In the genomic region with DNA sequence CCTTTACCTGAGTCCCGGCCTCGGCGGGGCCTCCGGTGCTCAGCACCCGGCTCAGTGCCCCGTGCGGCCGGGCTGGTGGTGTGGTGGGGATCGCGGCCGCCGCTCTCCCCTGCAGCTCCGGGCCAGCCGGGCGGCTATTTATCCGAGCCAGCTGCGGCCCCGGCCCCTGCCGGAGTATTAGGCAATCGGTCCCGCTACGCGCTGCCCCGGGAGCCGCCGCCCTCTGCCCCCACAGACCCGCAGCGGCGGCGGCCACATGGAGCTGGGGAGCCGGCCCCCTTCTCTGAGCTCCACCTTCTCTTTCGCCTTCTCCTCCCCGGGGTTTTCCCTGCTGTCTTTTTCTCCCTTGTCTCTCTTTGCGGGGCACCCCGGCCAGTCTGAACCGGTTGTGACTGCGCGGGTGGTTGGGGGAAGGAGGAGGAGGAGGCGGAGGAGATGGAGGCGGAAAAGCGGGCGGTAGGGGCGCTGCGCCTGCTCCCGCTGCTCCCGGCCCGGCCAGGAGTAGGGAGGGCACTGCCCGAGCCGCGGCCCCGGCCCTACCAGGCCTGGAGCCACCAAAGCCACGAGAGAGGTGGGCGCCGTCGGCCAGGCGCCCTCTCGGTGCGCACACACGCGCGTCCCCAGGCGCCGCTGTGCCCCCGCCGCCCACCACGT, we compare ENCODE assay signal across 8 cellular contexts. TPM values are rescaled to one million over a fixed set of nuclear protein-coding genes. Genes with fewer than 3 reads are reported as not detected.
DNase-seq lines count a peak whose midpoint lies in the region; ATAC-seq and TF ChIP-seq lines count a peak whose summit lies in the region.

A gene with protein sequence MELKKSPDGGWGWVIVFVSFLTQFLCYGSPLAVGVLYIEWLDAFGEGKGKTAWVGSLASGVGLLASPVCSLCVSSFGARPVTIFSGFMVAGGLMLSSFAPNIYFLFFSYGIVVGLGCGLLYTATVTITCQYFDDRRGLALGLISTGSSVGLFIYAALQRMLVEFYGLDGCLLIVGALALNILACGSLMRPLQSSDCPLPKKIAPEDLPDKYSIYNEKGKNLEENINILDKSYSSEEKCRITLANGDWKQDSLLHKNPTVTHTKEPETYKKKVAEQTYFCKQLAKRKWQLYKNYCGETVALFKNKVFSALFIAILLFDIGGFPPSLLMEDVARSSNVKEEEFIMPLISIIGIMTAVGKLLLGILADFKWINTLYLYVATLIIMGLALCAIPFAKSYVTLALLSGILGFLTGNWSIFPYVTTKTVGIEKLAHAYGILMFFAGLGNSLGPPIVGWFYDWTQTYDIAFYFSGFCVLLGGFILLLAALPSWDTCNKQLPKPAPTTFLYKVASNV (minus strand): TSS at position 379 of the 654 bp plus-strand sequence. CDS start 25,559 bp downstream, outside the sequence.

- CTCF ChIA-PET in Calu3 (lab: Charles Lee): interaction anchor here (1.3 kb wide), 1 partner anchor 48 kb away, joined by 3 read pairs; no protein-coding TSS in a partner anchor

- no TSS peak for BruUV-seq in Calu3 (replicated peaks; lab: Mats Ljungman, UMichigan)

- ATAC-seq in HG03139 (IDR thresholded peaks at IDR 0.05; ENCODE audit: unreplicated experiment): peak; percentile 71
- no peak for ATAC-seq in effector memory CD8-positive, alpha-beta T cell (replicated peaks)

- TF ChIP-seq POLR2A in GM19193 (IDR thresholded peaks at IDR 0.05; ENCODE audit: extremely low read depth, insufficient read depth, insufficient read length): peak; percentile 39

- H3K27me3 Mint-ChIP-seq in Calu3 (ENCODE audit: unreplicated experiment): peaks cover 79% of the 10 kb centered on the region
- H3K27me3 Mint-ChIP-seq in effector memory CD8-positive, alpha-beta T cell: peaks cover 60 to 92% of the 10 kb centered on the region in 2 donors

- H3K4me1 Mint-ChIP-seq in Calu3 (ENCODE audit: low read depth, unreplicated experiment): no peaks in the 10 kb centered on the region
- H3K4me1 Mint-ChIP-seq in effector memory CD8-positive, alpha-beta T cell (ENCODE audit: low read depth in 2 of 2): no peaks in the 10 kb centered on the region

- peak; percentile 72 for DNase-seq in Calu3
- peak; percentile 30 for DNase-seq in NCI-H774 (lab: John Stamatoyannopoulos, UW)
- DNase-seq in amniotic epithelial cell (ENCODE audit: low read depth): peak; percentile 19
- DNase-seq in hepatic stellate cell (ENCODE audit: low spot score): peak; percentile 64
- peak; percentile 95 for DNase-seq in retina
- no peak for DNase-seq in effector memory CD8-positive, alpha-beta T cell

- TF ChIP-seq CTCF in Calu3 (IDR thresholded peaks at IDR 0.05; ENCODE audit: unreplicated experiment): peak; percentile 29

- H3K4me3 Mint-ChIP-seq in Calu3 (ENCODE audit: low read depth, unreplicated experiment): peak within 1 kb of the TSS; percentile 78
- peak within 1 kb of the TSS in 1 of 2 donors; percentile 19 for H3K4me3 Mint-ChIP-seq in effector memory CD8-positive, alpha-beta T cell

- peaks cover 11% of the 10 kb centered on the region for H3K36me3 Mint-ChIP-seq in Calu3 (ENCODE audit: insufficient read depth, unreplicated experiment)
- no peaks in the 10 kb centered on the region for H3K36me3 Mint-ChIP-seq in effector memory CD8-positive, alpha-beta T cell (ENCODE audit: insufficient read depth)

- H3K27ac Mint-ChIP-seq in Calu3 (ENCODE audit: unreplicated experiment): no peak within 1 kb of the TSS
- H3K27ac Mint-ChIP-seq in effector memory CD8-positive, alpha-beta T cell: no peak within 1 kb of the TSS

- intact Hi-C loops in Calu3 (cut with micrococcal nuclease; ENCODE audit: unreplicated experiment): no loop called here

- H3K9me3 Mint-ChIP-seq in Calu3 (ENCODE audit: low read depth, unreplicated experiment): no peaks in the 10 kb centered on the region
- no peaks in the 10 kb centered on the region for H3K9me3 Mint-ChIP-seq in effector memory CD8-positive, alpha-beta T cell

RNA-seq across cellular contexts. Expression of the gene that starts here (rescaled TPM):
- total RNA-seq in Calu3 (2022): 2.2 and 2.4 TPM in 2 replicates

Comparison
In these comparisons a context has a peak if more than half of its experiments do, and no peak if none do; other contexts are left out.
1. DNase-seq: peak in Calu3 (single experiment), NCI-H774 (single experiment), amniotic epithelial cell (single experiment), hepatic stellate cell (single experiment) and retina (single experiment); none in effector memory CD8-positive, alpha-beta T cell (0 of 3).